ENCODE assay signal across 9 cellular contexts in genomic region chr4:184408711-184409081, GRCh38.
DNase-seq lines count a peak whose midpoint lies in the region; ATAC-seq and TF ChIP-seq lines count a peak whose summit lies in the region.
"Had no signal": no experiment of that assay in that cellular context is flagged by ENCODE, and none has a peak within 500 bp of the region (broad histone marks: within the 10 kb centered on the region; RNA-seq: fewer than 3 reads in every experiment).

No MANE protein-coding gene starts in this region.

- H3K9me3 Mint-ChIP-seq in CD14-positive monocyte (peaks cover 0 to 2% (median 0%) of the 10 kb centered on the region in 7 donors), HFFc6 (no peaks in the 10 kb centered on the region)
- no peaks in the 10 kb centered on the region for H3K9me3 Mint-ChIP-seq in activated naive CD8-positive, alpha-beta T cell treated with anti-CD3 and anti-CD28 coated beads, Interleukin-2, amount 10 ng/mL, durations not matched to agents 7 days and 5 days
- no peaks in the 10 kb centered on the region for H3K9me3 Mint-ChIP-seq in natural killer cell treated with Interleukin-12 subunit alpha and Interleukin-12 subunit beta and Interleukin-15 and Interleukin-18, amount 100 ng/mL, for 72 hours

- POLR2A ChIA-PET in activated naive CD8-positive, alpha-beta T cell treated with anti-CD3 and anti-CD28 coated beads, Interleukin-2, amount 10 ng/mL, durations not matched to agents 7 days and 5 days (lab: Charles Lee): interaction anchor here (0.8 to 2.5 kb wide), 4 partner anchors 12 to 129 kb away, joined by 3 to 9 read pairs (median 4); partner anchors contain the start of gene IRF2

- intact Hi-C loops in CD14-positive monocyte (cut with micrococcal nuclease): loop anchor here in 1 of 2 donors (5.0 kb wide), 1 partner anchor 39 kb away; no protein-coding TSS in a partner anchor

- H3K4me3 Mint-ChIP-seq in CD14-positive monocyte: no peak overlapping the region
- no peak overlapping the region for H3K4me3 Mint-ChIP-seq in HFFc6
- peak overlapping the region; percentile 47 for H3K4me3 Mint-ChIP-seq in activated naive CD8-positive, alpha-beta T cell treated with anti-CD3 and anti-CD28 coated beads, Interleukin-2, amount 10 ng/mL, durations not matched to agents 7 days and 5 days
- peak overlapping the region; percentile 79 for H3K4me3 Mint-ChIP-seq in natural killer cell treated with Interleukin-12 subunit alpha and Interleukin-12 subunit beta and Interleukin-15 and Interleukin-18, amount 100 ng/mL, for 72 hours

- peaks cover 63% of the 10 kb centered on the region for H3K4me1 Mint-ChIP-seq in CD14-positive monocyte
- H3K4me1 Mint-ChIP-seq in HFFc6 (ENCODE audit: low read depth): peaks cover 36% of the 10 kb centered on the region
- H3K4me1 Mint-ChIP-seq in activated naive CD8-positive, alpha-beta T cell treated with anti-CD3 and anti-CD28 coated beads, Interleukin-2, amount 10 ng/mL, durations not matched to agents 7 days and 5 days: peaks cover 36% of the 10 kb centered on the region
- peaks cover 56% of the 10 kb centered on the region in 2 donors for H3K4me1 Mint-ChIP-seq in natural killer cell treated with Interleukin-12 subunit alpha and Interleukin-12 subunit beta and Interleukin-15 and Interleukin-18, amount 100 ng/mL, for 72 hours (ENCODE audit: low read depth in 2 of 2)

- H3K27me3 Mint-ChIP-seq in CD14-positive monocyte (ENCODE audit: low read depth in 3 of 3): no peaks in the 10 kb centered on the region
- no peaks in the 10 kb centered on the region; the same call in 1 of the 2 replicates for H3K27me3 Mint-ChIP-seq in HFFc6 (ENCODE audit: insufficient read depth)
- no peaks in the 10 kb centered on the region for H3K27me3 Mint-ChIP-seq in activated naive CD8-positive, alpha-beta T cell treated with anti-CD3 and anti-CD28 coated beads, Interleukin-2, amount 10 ng/mL, durations not matched to agents 7 days and 5 days
- no peaks in the 10 kb centered on the region for H3K27me3 Mint-ChIP-seq in natural killer cell treated with Interleukin-12 subunit alpha and Interleukin-12 subunit beta and Interleukin-15 and Interleukin-18, amount 100 ng/mL, for 72 hours

- ATAC-seq in activated naive CD8-positive, alpha-beta T cell treated with anti-CD3 and anti-CD28 coated beads, Interleukin-2, amount 10 ng/mL, durations not matched to agents 7 days and 5 days (ENCODE audit: low read depth): no peak
- ATAC-seq in natural killer cell treated with Interleukin-12 subunit alpha and Interleukin-12 subunit beta and Interleukin-15 and Interleukin-18, amount 100 ng/mL, for 72 hours: no peak
- no peak for ATAC-seq in HG03139 (IDR thresholded peaks at IDR 0.05; ENCODE audit: unreplicated experiment)
- ATAC-seq in GM19397 (IDR thresholded peaks at IDR 0.05; ENCODE audit: unreplicated experiment): no peak

- peaks cover 79 to 92% of the 10 kb centered on the region in 2 donors for H3K36me3 Mint-ChIP-seq in CD14-positive monocyte
- H3K36me3 Mint-ChIP-seq in HFFc6 (ENCODE audit: low read depth): peaks cover 37% of the 10 kb centered on the region
- peaks cover 55% of the 10 kb centered on the region for H3K36me3 Mint-ChIP-seq in activated naive CD8-positive, alpha-beta T cell treated with anti-CD3 and anti-CD28 coated beads, Interleukin-2, amount 10 ng/mL, durations not matched to agents 7 days and 5 days
- peaks cover 35% of the 10 kb centered on the region for H3K36me3 Mint-ChIP-seq in natural killer cell treated with Interleukin-12 subunit alpha and Interleukin-12 subunit beta and Interleukin-15 and Interleukin-18, amount 100 ng/mL, for 72 hours

- TF ChIP-seq CTCF in CD14-positive monocyte (IDR thresholded peaks at IDR 0.05) (no peak), HFFc6 (IDR thresholded peaks at IDR 0.05) (no peak)

- DNase-seq in CD14-positive monocyte (ENCODE audit: low spot score) (no peak), HFFc6 (no peak)
- DNase-seq in activated naive CD8-positive, alpha-beta T cell treated with anti-CD3 and anti-CD28 coated beads, Interleukin-2, amount 10 ng/mL, durations not matched to agents 7 days and 5 days: no peak
- DNase-seq in natural killer cell treated with Interleukin-12 subunit alpha and Interleukin-12 subunit beta and Interleukin-15 and Interleukin-18, amount 100 ng/mL, for 72 hours (ENCODE audit: low spot score): no peak
- DNase-seq in stimulated activated CD4-positive, alpha-beta T cell treated with anti-CD3 and anti-CD28 coated beads, Interleukin-4, amount 100 ng/mL, for 4 hours: no peak
- DNase-seq: Caco-2; stimulated activated naive CD8-positive, alpha-beta T cell treated with anti-CD3 and anti-CD28 coated beads, Interleukin-15, Interleukin-2, amounts not matched to agents 100 U/mL and 50 U/mL, for 24 hours had no signal

- H3K27ac Mint-ChIP-seq in CD14-positive monocyte (peak overlapping the region in 5 of 7 donors; percentile 38 to 87 (median 63)), HFFc6 (peak overlapping the region; percentile 79)
- H3K27ac Mint-ChIP-seq in activated naive CD8-positive, alpha-beta T cell treated with anti-CD3 and anti-CD28 coated beads, Interleukin-2, amount 10 ng/mL, durations not matched to agents 7 days and 5 days: peak overlapping the region; percentile 81
- H3K27ac Mint-ChIP-seq in natural killer cell treated with Interleukin-12 subunit alpha and Interleukin-12 subunit beta and Interleukin-15 and Interleukin-18, amount 100 ng/mL, for 72 hours: peak overlapping the region; percentile 84 to 91

Comparison
In these comparisons a context has a peak if more than half of its experiments do, and no peak if none do; other contexts are left out.
1. H3K4me3 Mint-ChIP-seq: peak in activated naive CD8-positive, alpha-beta T cell treated with anti-CD3 and anti-CD28 coated beads, Interleukin-2, amount 10 ng/mL, durations not matched to agents 7 days and 5 days (single experiment) and natural killer cell treated with Interleukin-12 subunit alpha and Interleukin-12 subunit beta and Interleukin-15 and Interleukin-18, amount 100 ng/mL, for 72 hours (single experiment); none in CD14-positive monocyte (0 of 2) and HFFc6 (single experiment).
2. Peak in every context shown above with its lines, with median percentiles within 50 percentile points of each other: H3K27ac Mint-ChIP-seq.